ENCODE assay signal across 35 cellular contexts in genomic region chr14:37663498-37663897, GRCh38.
"Had no signal": no experiment of that assay in that cellular context is flagged by ENCODE, and none has a peak within 500 bp of the region (broad histone marks: within the 10 kb centered on the region; RNA-seq: fewer than 3 reads in every experiment).

No MANE protein-coding gene starts in this region.

- H3K9me3 ChIP-seq: MG63 had no signal

- DNase-seq: Karpas-422, Kasumi-1, MG63, MM.1S, MV-4-11, NCI-H1048, NCI-H1092, NCI-H1092 treated with DMSO at 0.1 percent for 48 hours, NCI-H1105, NCI-H1105 treated with DMSO at 0.1 percent for 48 hours, NCI-H1417, NCI-H1417 treated with DMSO at 0.1 percent for 48 hours, NCI-H1436, NCI-H1436 treated with DMSO at 0.1 percent for 48 hours, NCI-H146, NCI-H1694, NCI-H1694 treated with DMSO at 0.1 percent for 48 hours, NCI-H187, NCI-H187 treated with DMSO at 0.1 percent for 48 hours, NCI-H1930, NCI-H2029, NCI-H2029 treated with DMSO at 0.1 percent for 48 hours, NCI-H2081, NCI-H2081 treated with DMSO at 0.1 percent for 48 hours, NCI-H2107, NCI-H2171, NCI-H2171 treated with DMSO at 0.1 percent for 48 hours, NCI-H2227 treated with DMSO at 0.1 percent for 48 hours, NCI-H226, NCI-H345, NCI-H446, NCI-H446 treated with DMSO at 0.1 percent for 48 hours, NCI-H510A, NCI-H510A treated with DMSO at 0.1 percent for 48 hours, NCI-H524 had no signal

- H3K36me3 ChIP-seq: MG63 had no signal

- H3K27me3 ChIP-seq: MG63 had no signal

- H3K4me3 ChIP-seq: MG63 had no signal
